Comparison of ENCODE assay signal across 8 cellular contexts in genomic region chrX:48597353-48598264, GRCh38. TPM values are rescaled to one million over a fixed set of nuclear protein-coding genes. Genes with fewer than 3 reads are reported as not detected.
A peak's percentile ranks its signal among the peaks of the same experiment; 100 is the strongest.
DNase-seq lines count a peak whose midpoint lies in the region; ATAC-seq, FAIRE-seq and TF ChIP-seq lines count a peak whose summit lies in the region.

TSS of gene WDR13 (plus strand) at chrX:48597492. CDS start at chrX:48597997, 505 bp downstream.

- peaks cover 14 to 17% of the 10 kb centered on the region in 2 donors for H3K36me3 ChIP-seq in kidney (ENCODE audit: control insufficient read depth in 1 of 2, insufficient read depth in 2 of 2, low read length in 2 of 2)

- no peaks in the 10 kb centered on the region for H3K9me3 ChIP-seq in kidney (ENCODE audit: control insufficient read depth in 1 of 2, low read length in 2 of 2)

- H3K27ac Mint-ChIP-seq in activated CD4-positive, alpha-beta T cell treated with anti-CD3 and anti-CD28 coated beads for 36 hours = peak within 1 kb of the TSS; percentile 98

- POLR2A ChIA-PET in activated CD4-positive, alpha-beta T cell treated with anti-CD3 and anti-CD28 coated beads for 36 hours (lab: Charles Lee) = no interaction called here

- TF ChIP-seq CTCF in AG09309 (IDR thresholded peaks at IDR 0.05; ENCODE audit: control insufficient read depth, insufficient read depth, low read depth, low read length, missing control alignments) (no peak), choroid plexus epithelial cell (conservative IDR thresholded peaks at IDR 0.05; ENCODE audit: low read depth, low read length) (no peak), kidney (IDR thresholded peaks at IDR 0.05; ENCODE audit: borderline replicate concordance, extremely low read depth, insufficient read depth) (no peak)

- CTCF ChIA-PET in activated CD4-positive, alpha-beta T cell treated with anti-CD3 and anti-CD28 coated beads for 36 hours (lab: Charles Lee) = no interaction called here

- ATAC-seq in GM19035 (IDR thresholded peaks at IDR 0.05; ENCODE audit: unreplicated experiment) = peak; percentile 79
- peak; percentile 73 for ATAC-seq in HG03378 (IDR thresholded peaks at IDR 0.05; ENCODE audit: unreplicated experiment)
- peak; percentile 91 for ATAC-seq in activated CD4-positive, alpha-beta T cell treated with anti-CD3 and anti-CD28 coated beads for 36 hours

- peak within 1 kb of the TSS; percentile 99 for H3K4me3 Mint-ChIP-seq in activated CD4-positive, alpha-beta T cell treated with anti-CD3 and anti-CD28 coated beads for 36 hours

- H3K27ac ChIP-seq in kidney (ENCODE audit: low read depth in 2 of 2, low read length in 2 of 2) = peak within 1 kb of the TSS; percentile 99

- peak; percentile 80 for FAIRE-seq in kidney (lab: Jason Lieb, UNC)

- DNase-seq in AG09309 (ENCODE audit: low read depth) (peak; percentile 86), NCI-H524 (lab: John Stamatoyannopoulos, UW) (peak; percentile 87 to 93), choroid plexus epithelial cell (ENCODE audit: low read depth) (peak; percentile 98), kidney (peak; percentile 97)
- peak; percentile 94 for DNase-seq in activated CD4-positive, alpha-beta T cell treated with anti-CD3 and anti-CD28 coated beads for 36 hours
- DNase-seq in stimulated activated CD4-positive, alpha-beta T cell treated with anti-CD3 and anti-CD28 coated beads, Interleukin-15, amount 100 ng/mL, for 1 hour (ENCODE audit: low read depth in 1 of 2, low spot score in 1 of 2) = peak; percentile 80 to 83

- no peaks in the 10 kb centered on the region for H3K9me3 Mint-ChIP-seq in activated CD4-positive, alpha-beta T cell treated with anti-CD3 and anti-CD28 coated beads for 36 hours (ENCODE audit: low read depth)

- no peaks in the 10 kb centered on the region for H3K27me3 Mint-ChIP-seq in activated CD4-positive, alpha-beta T cell treated with anti-CD3 and anti-CD28 coated beads for 36 hours

- H3K4me3 ChIP-seq in AG09309 (ENCODE audit: control insufficient read depth, low read depth, low read length) = peak within 1 kb of the TSS; percentile 49
- peak within 1 kb of the TSS; percentile 68 for H3K4me3 ChIP-seq in choroid plexus epithelial cell (ENCODE audit: low read depth, low read length)
- H3K4me3 ChIP-seq in kidney (ENCODE audit: low read length in 2 of 2) = peak within 1 kb of the TSS; percentile 78 to 89

- intact Hi-C loops in activated CD4-positive, alpha-beta T cell treated with anti-CD3 and anti-CD28 coated beads for 36 hours (cut with DNase I, micrococcal nuclease) = loop anchor here (1.0 to 5.0 kb wide), 9 partner anchors 23 to 485 kb away; partner anchors contain the start of genes RBM3 (in 2 of the 2), EBP (in 1 of the 2), HDAC6 (in 1 of the 2) and SUV39H1 (in 1 of the 2)
- intact Hi-C loops in kidney (cut with DNase I) = no loop called here

- H3K4me1 ChIP-seq in kidney (ENCODE audit: control insufficient read depth in 1 of 2, insufficient read depth in 1 of 2, low read depth in 1 of 2, low read length in 2 of 2) = peaks cover 0 to 4% of the 10 kb centered on the region in 2 donors

- H3K36me3 Mint-ChIP-seq in activated CD4-positive, alpha-beta T cell treated with anti-CD3 and anti-CD28 coated beads for 36 hours (ENCODE audit: low read depth) = peaks cover 5% of the 10 kb centered on the region

- H3K9ac ChIP-seq in kidney (ENCODE audit: low read length in 2 of 2) = peak within 1 kb of the TSS; percentile 65 to 93

- H3K4me1 Mint-ChIP-seq in activated CD4-positive, alpha-beta T cell treated with anti-CD3 and anti-CD28 coated beads for 36 hours = peaks cover 8% of the 10 kb centered on the region

RNA-seq across cellular contexts. Expression of gene WDR13, which starts in this region (rescaled TPM):
- total RNA-seq in activated CD4-positive, alpha-beta T cell treated with anti-CD3 and anti-CD28 coated beads for 36 hours = 10 to 100 TPM; 27.2 to 39.4 TPM
- 177 TPM for total RNA-seq in kidney
- polyA plus RNA-seq in kidney (ENCODE audit: insufficient read depth, low read depth, low replicate concordance) = 201 TPM

Comparison
In these comparisons a context has a peak if more than half of its experiments do, and no peak if none do; other contexts are left out.
1. Peak in every context shown above with its lines: DNase-seq, ATAC-seq, H3K4me3 ChIP-seq and H3K27ac ChIP-seq.